In genomic region chr9:113360242-113360842, GRCh38 we compare ENCODE assay signal across 22 cellular contexts. TPM values are rescaled to one million over a fixed set of nuclear protein-coding genes. Genes with fewer than 3 reads are reported as not detected.
"Had no signal": no experiment of that assay in that cellular context is flagged by ENCODE, and none has a peak within 500 bp of the region (broad histone marks: within the 10 kb centered on the region; RNA-seq: fewer than 3 reads in every experiment).

No MANE protein-coding gene starts in this region.

- H3K27me3 Mint-ChIP-seq: activated CD4-positive, alpha-beta memory T cell treated with anti-CD3 and anti-CD28 coated beads, Interleukin-2, amount 10 ng/mL, durations not matched to agents 7 days and 5 days; activated naive CD4-positive, alpha-beta T cell treated with anti-CD3 and anti-CD28 coated beads, Interleukin-2, amount 50 U/mL, for 24 hours had no signal

- H3K36me3 Mint-ChIP-seq: activated naive CD4-positive, alpha-beta T cell treated with anti-CD3 and anti-CD28 coated beads, Interleukin-2, amount 50 U/mL, for 24 hours had no signal

- H3K4me3 Mint-ChIP-seq: activated CD4-positive, alpha-beta memory T cell treated with anti-CD3 and anti-CD28 coated beads, Interleukin-2, amount 10 ng/mL, durations not matched to agents 7 days and 5 days; activated CD4-positive, alpha-beta T cell treated with anti-CD3 and anti-CD28 coated beads for 36 hours; activated naive CD4-positive, alpha-beta T cell treated with anti-CD3 and anti-CD28 coated beads, Interleukin-2, amount 50 U/mL, for 24 hours had no signal

- H3K27ac Mint-ChIP-seq: activated CD4-positive, alpha-beta memory T cell treated with anti-CD3 and anti-CD28 coated beads, Interleukin-2, amount 10 ng/mL, durations not matched to agents 7 days and 5 days; activated CD4-positive, alpha-beta T cell treated with anti-CD3 and anti-CD28 coated beads for 36 hours; activated naive CD4-positive, alpha-beta T cell treated with anti-CD3 and anti-CD28 coated beads, Interleukin-2, amount 50 U/mL, for 24 hours had no signal

- H3K27ac ChIP-seq: ascending aorta, VCaP had no signal

- H3K9me3 Mint-ChIP-seq: activated CD4-positive, alpha-beta memory T cell treated with anti-CD3 and anti-CD28 coated beads, Interleukin-2, amount 10 ng/mL, durations not matched to agents 7 days and 5 days; activated naive CD4-positive, alpha-beta T cell treated with anti-CD3 and anti-CD28 coated beads, Interleukin-2, amount 50 U/mL, for 24 hours had no signal

- ATAC-seq: body of pancreas, Right ventricle myocardium inferior had no signal

- DNase-seq: activated CD4-positive, alpha-beta memory T cell treated with anti-CD3 and anti-CD28 coated beads, Interleukin-2, amount 10 ng/mL, durations not matched to agents 7 days and 5 days; activated CD4-positive, alpha-beta T cell treated with anti-CD3 and anti-CD28 coated beads for 36 hours; activated CD4-positive, alpha-beta T cell treated with anti-CD3 and anti-CD28 coated beads, Interleukin-2, amount 50 U/mL, for 1 hour; activated CD8-positive, alpha-beta memory T cell treated with anti-CD3 and anti-CD28 coated beads, Interleukin-2, amount 50 U/mL, for 4 hours; activated effector memory CD4-positive, alpha-beta T cell treated with Interleukin-2 at 50 U/mL for 16 hours; activated naive CD4-positive, alpha-beta T cell; body of pancreas; MM.1S; NCI-H1105; NCI-H187; NCI-H2171; NCI-H2227 treated with DMSO at 0.1 percent for 48 hours; NCI-H446 treated with DMSO at 0.1 percent for 48 hours; NCI-H524 treated with DMSO at 0.1 percent for 48 hours; NCI-H748 treated with DMSO at 0.1 percent for 48 hours; RPMI8226; SK-N-SH; T-helper 1 cell had no signal

RNA-seq across cellular contexts. Expression of gene BSPRY, which starts 11.0 kb away (rescaled TPM):
- total RNA-seq: ascending aorta had no signal
